In genomic region chr11:66157182-66157864, GRCh38 we compare ENCODE assay signal across 13 cellular contexts.
DNase-seq lines count a peak whose midpoint lies in the region; ATAC-seq, FAIRE-seq and TF ChIP-seq lines count a peak whose summit lies in the region.
"Had no signal": no experiment of that assay in that cellular context is flagged by ENCODE, and none has a peak within 500 bp of the region (broad histone marks: within the 10 kb centered on the region; RNA-seq: fewer than 3 reads in every experiment).

No MANE protein-coding gene starts in this region.

- H3K27ac Mint-ChIP-seq in activated CD4-positive, alpha-beta memory T cell treated with anti-CD3 and anti-CD28 coated beads for 36 hours: peak overlapping the region; percentile 58
- no peak overlapping the region for H3K27ac Mint-ChIP-seq in activated CD4-positive, alpha-beta memory T cell treated with anti-CD3 and anti-CD28 coated beads, Interleukin-2, amount 10 ng/mL, durations not matched to agents 7 days and 5 days
- peak overlapping the region; percentile 29 to 76 for H3K27ac Mint-ChIP-seq in natural killer cell treated with Interleukin-12 subunit alpha and Interleukin-12 subunit beta and Interleukin-15 and Interleukin-18, amount 100 ng/mL, for 72 hours

- H2AFZ ChIP-seq in IMR-90 (replicated peaks; ENCODE audit: low read length, poor library complexity) (no peak overlapping the region), K562 (ENCODE audit: low read depth, low read length) (no peak overlapping the region)

- CTCF ChIA-PET in activated CD4-positive, alpha-beta memory T cell treated with anti-CD3 and anti-CD28 coated beads for 36 hours (lab: Charles Lee): no interaction called here
- CTCF ChIA-PET in activated CD4-positive, alpha-beta memory T cell treated with anti-CD3 and anti-CD28 coated beads, Interleukin-2, amount 10 ng/mL, durations not matched to agents 7 days and 5 days (lab: Charles Lee): interaction anchor here (1.0 kb wide), 1 partner anchor 102 kb away, joined by 3 read pairs; no protein-coding TSS in a partner anchor
- CTCF ChIA-PET in IMR-90 (lab: Yijun Ruan, JAX) (no interaction called here), K562 (lab: Yijun Ruan, JAX; ENCODE audit: low intra/inter-chr PET ratio) (no interaction called here)

- no peak overlapping the region for H2BK120ac ChIP-seq in IMR-90 (ENCODE audit: low read depth, low read length)

- H3K9me3 ChIP-seq in IMR-90 (ENCODE audit: control insufficient read depth, insufficient read depth, low read length) (no peaks in the 10 kb centered on the region; the same call in 1 of the 2 replicates), K562 (replicated peaks; ENCODE audit: control insufficient read depth, insufficient read depth, low read depth, low read length) (no peaks in the 10 kb centered on the region)
- H3K9me3 ChIP-seq: colonic mucosa, left ventricle myocardium inferior had no signal

- TF ChIP-seq EP300 in K562 (IDR thresholded peaks at IDR 0.05; ENCODE audit: low read length): no peak

- no peak overlapping the region for H3K14ac ChIP-seq in IMR-90 (replicated peaks; ENCODE audit: low read depth, low read length)

- H3K9me1 ChIP-seq in IMR-90 (ENCODE audit: insufficient read depth, low read length) (0 out of 2 replicates have a peak, but pooled peaks cover 3% of the 10 kb centered on the region), K562 (ENCODE audit: control insufficient read depth, insufficient read depth, low read length) (no peaks in the 10 kb centered on the region)

- no peaks in the 10 kb centered on the region for H3K4me1 ChIP-seq in IMR-90 (ENCODE audit: control insufficient read depth, insufficient read depth, low read length)
- peaks cover 3 to 9% of the 10 kb centered on the region in 2 experiments; a peak in 3 of 5 replicates for H3K4me1 ChIP-seq in K562 (replicated peaks in 1 of 2; ENCODE audit: control insufficient read depth in 2 of 2, insufficient read depth in 2 of 2, low read length in 2 of 2)
- H3K4me1 ChIP-seq: colonic mucosa had no signal

- H3K4me2 ChIP-seq in IMR-90 (ENCODE audit: low read depth, low read length) (no peak overlapping the region), K562 (ENCODE audit: insufficient read depth, low read length) (no peak overlapping the region)

- dilution Hi-C loops in IMR-90 (cut with HindIII; ENCODE audit: low sequenced_read_pairs, unreplicated experiment): no loop called here

- H3K56ac ChIP-seq in IMR-90 (ENCODE audit: extremely low read depth, insufficient read depth, low read length): no peak overlapping the region

- TF ChIP-seq RAD21 in IMR-90 (IDR thresholded peaks at IDR 0.05; ENCODE audit: low read length) (no peak), K562 (CRISPR knock-in tag; conservative IDR thresholded peaks at IDR 0.05 in 1 of 2, IDR thresholded peaks at IDR 0.05 in 1 of 2) (peak in 1 of 2 experiments; percentile 2; a peak in 1 of 4 replicates)

- no peak overlapping the region for H3K27ac ChIP-seq in IMR-90 (ENCODE audit: insufficient read depth, low read length)
- no peak overlapping the region for H3K27ac ChIP-seq in K562 (ENCODE audit: extremely low read depth, low read depth, low read length)
- no peak overlapping the region for H3K27ac ChIP-seq in dorsolateral prefrontal cortex
- H3K27ac ChIP-seq: colonic mucosa, left ventricle myocardium inferior had no signal

- H2BK5ac ChIP-seq in IMR-90 (ENCODE audit: low read depth, low read length, poor library complexity, severe bottlenecking): no peak overlapping the region

- TF ChIP-seq POLR2A in IMR-90 (IDR thresholded peaks at IDR 0.05; ENCODE audit: low read depth, low read length): no peak
- TF ChIP-seq POLR2A in K562 (conservative IDR thresholded peaks at IDR 0.05): no peak

- H2BK15ac ChIP-seq in IMR-90 (ENCODE audit: low read depth, low read length): no peak overlapping the region

- H4K5ac ChIP-seq in IMR-90 (ENCODE audit: low read depth, low read length): no peak overlapping the region

- no peak overlapping the region for H4K91ac ChIP-seq in IMR-90 (ENCODE audit: insufficient read depth, low read depth, low read length)

- H3K79me1 ChIP-seq in IMR-90 (ENCODE audit: low read depth in 1 of 2, low read length in 2 of 2): peaks cover 35 to 38% of the 10 kb centered on the region in 2 experiments

- no peaks in the 10 kb centered on the region for H3K27me3 Mint-ChIP-seq in activated CD4-positive, alpha-beta memory T cell treated with anti-CD3 and anti-CD28 coated beads for 36 hours
- H3K27me3 Mint-ChIP-seq in activated CD4-positive, alpha-beta memory T cell treated with anti-CD3 and anti-CD28 coated beads, Interleukin-2, amount 10 ng/mL, durations not matched to agents 7 days and 5 days: no peaks in the 10 kb centered on the region
- H3K27me3 Mint-ChIP-seq in natural killer cell treated with Interleukin-12 subunit alpha and Interleukin-12 subunit beta and Interleukin-15 and Interleukin-18, amount 100 ng/mL, for 72 hours: no peaks in the 10 kb centered on the region

- ATAC-seq in IMR-90 (ENCODE audit: low read depth) (peak; percentile 42; the same call in 1 of the 2 replicates), K562 (peak; percentile 87)
- ATAC-seq in natural killer cell treated with Interleukin-12 subunit alpha and Interleukin-12 subunit beta and Interleukin-15 and Interleukin-18, amount 100 ng/mL, for 72 hours: no peak

- H3K9ac ChIP-seq in IMR-90 (ENCODE audit: low read depth, low read length): no peak overlapping the region
- H3K9ac ChIP-seq in K562 (ENCODE audit: insufficient read depth in 1 of 2, low read depth in 2 of 2, low read length in 2 of 2): no peak overlapping the region

- H3K4me3 Mint-ChIP-seq in activated CD4-positive, alpha-beta memory T cell treated with anti-CD3 and anti-CD28 coated beads for 36 hours: no peak overlapping the region
- no peak overlapping the region for H3K4me3 Mint-ChIP-seq in activated CD4-positive, alpha-beta memory T cell treated with anti-CD3 and anti-CD28 coated beads, Interleukin-2, amount 10 ng/mL, durations not matched to agents 7 days and 5 days
- H3K4me3 Mint-ChIP-seq in natural killer cell treated with Interleukin-12 subunit alpha and Interleukin-12 subunit beta and Interleukin-15 and Interleukin-18, amount 100 ng/mL, for 72 hours: no peak overlapping the region

- TF ChIP-seq CTCF in IMR-90 (conservative IDR thresholded peaks at IDR 0.05; ENCODE audit: low read depth, low read length): no peak
- peak in 1 of 3 experiments; percentile 16; a peak in 2 of 6 replicates for TF ChIP-seq CTCF in K562 (IDR thresholded peaks at IDR 0.05 in 2 of 3, conservative IDR thresholded peaks at IDR 0.05 in 1 of 3; ENCODE audit: insufficient read depth in 2 of 3, low read depth in 1 of 3, low read length in 3 of 3)
- TF ChIP-seq CTCF in dorsolateral prefrontal cortex (IDR thresholded peaks at IDR 0.05 in 54 of 56, conservative IDR thresholded peaks at IDR 0.05 in 2 of 56; ENCODE audit: low read depth in 1 of 56, partially characterized antibody in 56 of 56): no peak

- no peaks in the 10 kb centered on the region for H3K36me3 ChIP-seq in IMR-90 (ENCODE audit: control insufficient read depth, insufficient read depth, low read length)
- no peaks in the 10 kb centered on the region for H3K36me3 ChIP-seq in K562 (ENCODE audit: control insufficient read depth, insufficient read depth, low read length)
- H3K36me3 ChIP-seq: colonic mucosa, left ventricle myocardium inferior had no signal

- no peak overlapping the region for H2AK9ac ChIP-seq in IMR-90 (replicated peaks; ENCODE audit: low read depth, low read length, poor library complexity)

- 0 out of 3 replicates have a peak, but pooled peaks cover 3% of the 10 kb centered on the region for H3K79me2 ChIP-seq in K562 (ENCODE audit: control insufficient read depth, insufficient read depth, low read length)

- no peaks in the 10 kb centered on the region for H3K9me3 Mint-ChIP-seq in activated CD4-positive, alpha-beta memory T cell treated with anti-CD3 and anti-CD28 coated beads for 36 hours
- no peaks in the 10 kb centered on the region for H3K9me3 Mint-ChIP-seq in activated CD4-positive, alpha-beta memory T cell treated with anti-CD3 and anti-CD28 coated beads, Interleukin-2, amount 10 ng/mL, durations not matched to agents 7 days and 5 days
- H3K9me3 Mint-ChIP-seq in natural killer cell treated with Interleukin-12 subunit alpha and Interleukin-12 subunit beta and Interleukin-15 and Interleukin-18, amount 100 ng/mL, for 72 hours: no peaks in the 10 kb centered on the region

- H3K4ac ChIP-seq in IMR-90 (ENCODE audit: low read depth, low read length): no peak overlapping the region

- FAIRE-seq in K562 (lab: Jason Lieb, UNC): peak; percentile 72

- H4K20me1 ChIP-seq in IMR-90 (ENCODE audit: insufficient read depth, low read length) (no peaks in the 10 kb centered on the region), K562 (replicated peaks; ENCODE audit: control insufficient read depth, insufficient read depth, low read length) (no peaks in the 10 kb centered on the region)

- no peak overlapping the region for H4K8ac ChIP-seq in IMR-90 (ENCODE audit: low read depth in 2 of 2, low read length in 2 of 2)

- in situ Hi-C loops in IMR-90 (cut with MboI; ENCODE audit: low sequenced_read_pairs): no loop called here
- in situ Hi-C loops in K562 (cut with MboI): no loop called here

- no peak overlapping the region for H3K18ac ChIP-seq in IMR-90 (ENCODE audit: low read depth, low read length)

- no peak overlapping the region for H2AK5ac ChIP-seq in IMR-90 (ENCODE audit: low read depth, low read length)

- H3K27me3 ChIP-seq in IMR-90 (ENCODE audit: control insufficient read depth, insufficient read depth, low read length): no peaks in the 10 kb centered on the region
- no peaks in the 10 kb centered on the region for H3K27me3 ChIP-seq in K562 (ENCODE audit: control insufficient read depth in 2 of 2, insufficient read depth in 2 of 2, low read length in 2 of 2)
- no peaks in the 10 kb centered on the region for H3K27me3 ChIP-seq in dorsolateral prefrontal cortex
- H3K27me3 ChIP-seq: colonic mucosa had no signal

- intact Hi-C loops in activated CD4-positive, alpha-beta memory T cell treated with anti-CD3 and anti-CD28 coated beads for 36 hours (cut with micrococcal nuclease): no loop called here
- intact Hi-C loops in IMR-90 (cut with micrococcal nuclease) (no loop called here), K562 (cut with micrococcal nuclease) (no loop called here), dorsolateral prefrontal cortex (cut with DNase I) (no loop called here)

- peaks cover 55% of the 10 kb centered on the region for H3K4me1 Mint-ChIP-seq in activated CD4-positive, alpha-beta memory T cell treated with anti-CD3 and anti-CD28 coated beads for 36 hours (ENCODE audit: low read depth)
- peaks cover 21% of the 10 kb centered on the region for H3K4me1 Mint-ChIP-seq in activated CD4-positive, alpha-beta memory T cell treated with anti-CD3 and anti-CD28 coated beads, Interleukin-2, amount 10 ng/mL, durations not matched to agents 7 days and 5 days
- H3K4me1 Mint-ChIP-seq in natural killer cell treated with Interleukin-12 subunit alpha and Interleukin-12 subunit beta and Interleukin-15 and Interleukin-18, amount 100 ng/mL, for 72 hours (ENCODE audit: low read depth in 2 of 2): peaks cover 23 to 27% of the 10 kb centered on the region in 2 donors

- no peak overlapping the region for H3K4me3 ChIP-seq in IMR-90 (ENCODE audit: insufficient read depth, low read depth, low read length)
- no peak overlapping the region for H3K4me3 ChIP-seq in K562
- no peak overlapping the region for H3K4me3 ChIP-seq in dorsolateral prefrontal cortex
- H3K4me3 ChIP-seq: colonic mucosa, left ventricle myocardium inferior had no signal

- DNase-seq in activated CD4-positive, alpha-beta memory T cell treated with anti-CD3 and anti-CD28 coated beads for 36 hours: no peak
- no peak for DNase-seq in activated CD4-positive, alpha-beta memory T cell treated with anti-CD3 and anti-CD28 coated beads, Interleukin-2, amount 10 ng/mL, durations not matched to agents 7 days and 5 days
- peak; percentile 36 for DNase-seq in IMR-90
- DNase-seq in K562 (ENCODE audit: extremely low read depth in 1 of 4, low spot score in 3 of 4): peak in 3 of 4 experiments; percentile 30 to 39 (median 38)
- no peak for DNase-seq in natural killer cell treated with Interleukin-12 subunit alpha and Interleukin-12 subunit beta and Interleukin-15 and Interleukin-18, amount 100 ng/mL, for 72 hours (ENCODE audit: low spot score)
- no peak for DNase-seq in stimulated activated CD4-positive, alpha-beta T cell treated with anti-CD3 and anti-CD28 coated beads, Interleukin-2, amount 100 ng/mL, for 48 hours
- no peak for DNase-seq in amniotic stem cell (lab: John Stamatoyannopoulos, UW)
- DNase-seq in dorsolateral prefrontal cortex: no peak
- DNase-seq: ACHN, colonic mucosa, left ventricle myocardium inferior, NCI-H524 treated with DMSO at 0.1 percent for 48 hours, SHP77 had no signal

- H3K36me3 Mint-ChIP-seq in activated CD4-positive, alpha-beta memory T cell treated with anti-CD3 and anti-CD28 coated beads for 36 hours: peaks cover 5% of the 10 kb centered on the region
- H3K36me3 Mint-ChIP-seq in activated CD4-positive, alpha-beta memory T cell treated with anti-CD3 and anti-CD28 coated beads, Interleukin-2, amount 10 ng/mL, durations not matched to agents 7 days and 5 days (ENCODE audit: low read depth): no peaks in the 10 kb centered on the region
- no peaks in the 10 kb centered on the region for H3K36me3 Mint-ChIP-seq in natural killer cell treated with Interleukin-12 subunit alpha and Interleukin-12 subunit beta and Interleukin-15 and Interleukin-18, amount 100 ng/mL, for 72 hours

- no peak overlapping the region for H3K23ac ChIP-seq in IMR-90 (ENCODE audit: low read depth, low read length)

- POLR2A ChIA-PET in activated CD4-positive, alpha-beta memory T cell treated with anti-CD3 and anti-CD28 coated beads for 36 hours (lab: Charles Lee): no interaction called here
- POLR2A ChIA-PET in activated CD4-positive, alpha-beta memory T cell treated with anti-CD3 and anti-CD28 coated beads, Interleukin-2, amount 10 ng/mL, durations not matched to agents 7 days and 5 days (lab: Charles Lee): interaction anchor here (0.7 kb wide), 1 partner anchor 83 kb away, joined by 3 read pairs; no protein-coding TSS in a partner anchor
- POLR2A ChIA-PET in IMR-90 (lab: Charles Lee; ENCODE audit: unreplicated experiment): no interaction called here
- POLR2A ChIA-PET in K562 (lab: Yijun Ruan, JAX): interaction anchor here (1.1 to 1.2 kb wide), 2 partner anchors 19 to 267 kb away, joined by 3 to 4 read pairs; partner anchors contain the start of gene CCDC85B

- no peak overlapping the region for H2BK20ac ChIP-seq in IMR-90 (ENCODE audit: low read depth, low read length)

- no TSS peak for BruUV-seq in IMR-90 (replicated peaks; lab: Mats Ljungman, UMichigan)
- no TSS peak for BruUV-seq in K562 (replicated peaks; lab: Mats Ljungman, UMichigan)

Comparison
In these comparisons a context has a peak if more than half of its experiments do, and no peak if none do; other contexts are left out.
1. POLR2A ChIA-PET loops: an anchor here in activated CD4-positive, alpha-beta memory T cell treated with anti-CD3 and anti-CD28 coated beads, Interleukin-2, amount 10 ng/mL, durations not matched to agents 7 days and 5 days (0.7 kb wide) and K562 (1.1 to 1.2 kb wide); none called in activated CD4-positive, alpha-beta memory T cell treated with anti-CD3 and anti-CD28 coated beads for 36 hours and IMR-90.
2. DNase-seq: peak in IMR-90 (single experiment) and K562 (3 of 4); none in activated CD4-positive, alpha-beta memory T cell treated with anti-CD3 and anti-CD28 coated beads for 36 hours (single experiment), activated CD4-positive, alpha-beta memory T cell treated with anti-CD3 and anti-CD28 coated beads, Interleukin-2, amount 10 ng/mL, durations not matched to agents 7 days and 5 days (single experiment), natural killer cell treated with Interleukin-12 subunit alpha and Interleukin-12 subunit beta and Interleukin-15 and Interleukin-18, amount 100 ng/mL, for 72 hours (single experiment), stimulated activated CD4-positive, alpha-beta T cell treated with anti-CD3 and anti-CD28 coated beads, Interleukin-2, amount 100 ng/mL, for 48 hours (0 of 2), amniotic stem cell (single experiment) and dorsolateral prefrontal cortex (0 of 10).
3. ATAC-seq: peak in IMR-90 (single experiment) and K562 (single experiment); none in natural killer cell treated with Interleukin-12 subunit alpha and Interleukin-12 subunit beta and Interleukin-15 and Interleukin-18, amount 100 ng/mL, for 72 hours (0 of 2).